Comparison of ENCODE assay signal across 9 cellular contexts in genomic region chr11:57514538-57515331, GRCh38. TPM values are rescaled to one million over a fixed set of nuclear protein-coding genes. Genes with fewer than 3 reads are reported as not detected.
DNase-seq lines count a peak whose midpoint lies in the region; ATAC-seq, FAIRE-seq and TF ChIP-seq lines count a peak whose summit lies in the region.
"Had no signal": no experiment of that assay in that cellular context is flagged by ENCODE, and none has a peak within 500 bp of the region (broad histone marks: within the 10 kb centered on the region; RNA-seq: fewer than 3 reads in every experiment).

No MANE protein-coding gene starts in this region.

- RAD21 ChIA-PET in GM12878 (lab: Charles Lee; ENCODE audit: unreplicated experiment): interaction anchor here (0.9 to 8.2 kb wide), 6 partner anchors 21 to 130 kb away, joined by 3 to 46 read pairs (median 5); no protein-coding TSS in a partner anchor

- in situ Hi-C loops in GM12878 (cut with MboI): no loop called here

- H3K4me1 Mint-ChIP-seq in CD14-positive monocyte (peaks cover 26% of the 10 kb centered on the region), immature natural killer cell (peaks cover 22 to 23% of the 10 kb centered on the region in 2 donors)

- H3K27me3 Mint-ChIP-seq in CD14-positive monocyte (ENCODE audit: low read depth in 3 of 3): peaks cover 1 to 13% (median 6%) of the 10 kb centered on the region in 3 donors
- H3K27me3 Mint-ChIP-seq in immature natural killer cell (ENCODE audit: low read depth in 3 of 3): peaks cover 0 to 9% (median 9%) of the 10 kb centered on the region in 3 donors

- no peaks in the 10 kb centered on the region for H3K4me1 ChIP-seq in GM12878 (ENCODE audit: control insufficient read depth, insufficient read depth, low read length)

- H3K9me3 ChIP-seq in GM12878 (replicated peaks; ENCODE audit: control insufficient read depth, insufficient read depth, low read length): no peaks in the 10 kb centered on the region

- TF ChIP-seq CTCF in CD14-positive monocyte (IDR thresholded peaks at IDR 0.05) (no peak), HL-60 (IDR thresholded peaks at IDR 0.05; ENCODE audit: insufficient read depth, low read length) (no peak), GM12878 (IDR thresholded peaks at IDR 0.05 in 2 of 3, conservative IDR thresholded peaks at IDR 0.05 in 1 of 3; ENCODE audit: control insufficient read depth in 2 of 3, extremely low read depth in 1 of 3, insufficient read depth in 1 of 3, low read depth in 3 of 3, low read length in 3 of 3) (no peak)

- TF ChIP-seq POLR2A in GM12878 (IDR thresholded peaks at IDR 0.05; ENCODE audit: low read depth, low read length): peak; percentile 53

- peaks cover 0 to 3% of the 10 kb centered on the region in 2 donors for H3K36me3 Mint-ChIP-seq in CD14-positive monocyte
- H3K36me3 Mint-ChIP-seq in immature natural killer cell: no peaks in the 10 kb centered on the region

- no peak for TF ChIP-seq RAD21 in GM12878 (IDR thresholded peaks at IDR 0.05; ENCODE audit: insufficient read depth, low read depth, low read length)

- no peaks in the 10 kb centered on the region for H4K20me1 ChIP-seq in GM12878 (ENCODE audit: control insufficient read depth, insufficient read depth)

- DNase-seq in CD14-positive monocyte (ENCODE audit: low spot score) (no peak), HL-60 (ENCODE audit: low read depth in 1 of 2, low spot score in 1 of 2) (peak; percentile 62 to 69), T follicular helper cell (ENCODE audit: low read depth) (peak; percentile 15), GM12878 (ENCODE audit: low read depth, low spot score) (no peak), immature natural killer cell (peak; percentile 49 to 60 (median 58)), NOMO-1 treated with DMSO at 0.1 percent for 48 hours (lab: John Stamatoyannopoulos, UW; ENCODE audit: unreplicated experiment) (no peak)
- DNase-seq in stimulated activated CD4-positive, alpha-beta T cell treated with anti-CD3 and anti-CD28 coated beads, Interleukin-15, amount 100 ng/mL, for 48 hours (ENCODE audit: low read depth in 2 of 2): peak; percentile 20 to 35

- H2AFZ ChIP-seq in GM12878 (ENCODE audit: control insufficient read depth, low read depth, low read length): peak overlapping the region; percentile 90

- SMC1A ChIA-PET in GM12878 (lab: Charles Lee; ENCODE audit: uncharacterized antibody, unreplicated experiment): interaction anchor here (0.9 to 5.4 kb wide), 4 partner anchors 13 to 37 kb away, joined by 3 to 47 read pairs (median 19); no protein-coding TSS in a partner anchor

- CTCF ChIA-PET in GM12878 (lab: Yijun Ruan, JAX): interaction anchor here (0.5 to 10.6 kb wide), 8 partner anchors 10 to 1990 kb away, joined by 3 to 158 read pairs (median 8); partner anchors contain the start of gene RTN4RL2

- H3K4me2 ChIP-seq in GM12878 (ENCODE audit: control insufficient read depth, insufficient read depth): peak overlapping the region; percentile 78

- H3K9me3 Mint-ChIP-seq in CD14-positive monocyte: peaks cover 0 to 3% (median 0%) of the 10 kb centered on the region in 7 donors
- H3K9me3 Mint-ChIP-seq in immature natural killer cell: no peaks in the 10 kb centered on the region

- under 1% methylated on average over 47 of the region's 57 CpGs for WGBS in GM12878 (ENCODE audit: insufficient coverage, insufficient replicate concordance, low lambda C conversion rate, missing lambda C conversion rate)

- peak overlapping the region; percentile 81 for H3K9ac ChIP-seq in GM12878 (ENCODE audit: control insufficient read depth, insufficient read depth, low read length)

- TF ChIP-seq EP300 in GM12878 (IDR thresholded peaks at IDR 0.05; ENCODE audit: borderline replicate concordance in 1 of 2, control insufficient read depth in 1 of 2, low read depth in 2 of 2, low read length in 2 of 2): no peak

- intact Hi-C loops in CD14-positive monocyte (cut with micrococcal nuclease) (loop anchor here in 1 of 2 donors (5.0 kb wide), 1 partner anchor 37 kb away; no protein-coding TSS in a partner anchor), GM12878 (cut with micrococcal nuclease; ENCODE audit: unreplicated experiment) (no loop called here)

- peak overlapping the region; percentile 99 for H3K4me3 Mint-ChIP-seq in CD14-positive monocyte
- H3K4me3 Mint-ChIP-seq in immature natural killer cell: peak overlapping the region; percentile 95 to 98 (median 97)

- FAIRE-seq in GM12878 (lab: Jason Lieb, UNC): no peak

- peak overlapping the region; percentile 91 for H3K27ac ChIP-seq in HL-60 (replicated peaks)
- peak overlapping the region; percentile 35 for H3K27ac ChIP-seq in GM12878 (ENCODE audit: control insufficient read depth, insufficient read depth)

- H3K36me3 ChIP-seq in GM12878 (ENCODE audit: control insufficient read depth in 2 of 2, insufficient read depth in 2 of 2, low read length in 1 of 2): no peaks in the 10 kb centered on the region

- peaks cover 11% of the 10 kb centered on the region for H3K79me2 ChIP-seq in GM12878 (ENCODE audit: control insufficient read depth, insufficient read depth, low read length)

- H3K4me3 ChIP-seq in HL-60 (replicated peaks; ENCODE audit: insufficient read depth, low read length): peak overlapping the region; percentile 90
- peak overlapping the region; percentile 90 for H3K4me3 ChIP-seq in GM12878

- peak; percentile 47 for ATAC-seq in GM19395 (IDR thresholded peaks at IDR 0.05; ENCODE audit: unreplicated experiment)
- peak; percentile 65 for ATAC-seq in GM12878

- H3K27me3 ChIP-seq in HL-60 (ENCODE audit: insufficient read depth, poor library complexity, severe bottlenecking) (no peaks in the 10 kb centered on the region), GM12878 (replicated peaks in 1 of 2; ENCODE audit: control insufficient read depth in 2 of 2, insufficient read depth in 2 of 2, low read length in 1 of 2) (no peaks in the 10 kb centered on the region)

- BruUV-seq in GM12878 (replicated peaks; lab: Mats Ljungman, UMichigan): no TSS peak

- H3K27ac Mint-ChIP-seq in CD14-positive monocyte: peak overlapping the region in 5 of 7 donors; percentile 46 to 81 (median 56)
- peak overlapping the region; percentile 61 to 91 (median 70) for H3K27ac Mint-ChIP-seq in immature natural killer cell

- POLR2A ChIA-PET in GM12878 (lab: Charles Lee): interaction anchor here (0.6 to 1.0 kb wide), 2 partner anchors 38 to 160 kb away, joined by 4 read pairs; no protein-coding TSS in a partner anchor

RNA-seq across cellular contexts. Expression of gene SLC43A1, which starts 0.8 kb away (rescaled TPM):
- polyA plus RNA-seq in CD14-positive monocyte: 1 to 10 TPM; 5.4 to 5.8 TPM
- total RNA-seq in GM12878 (2013; cell fraction: nucleolus; rRNA removed): 47.4 and 56.0 TPM in 2 replicates
- 16.9 and 20.3 TPM in 2 replicates for total RNA-seq in GM12878 (2014; rRNA removed)
- total RNA-seq in GM12878 (2014; rRNA removed; fragmentation: Illumina TruSeq; extraction: Trizol): 7.4 and 8.1 TPM in 2 replicates
- 16.1 and 16.4 TPM in 2 replicates for total RNA-seq in GM12878 (2021)
- polyA plus RNA-seq in GM12878 (2011; ENCODE audit: low read depth): 8.0 TPM
- 8.4 and 17.8 TPM in 2 replicates for polyA plus RNA-seq in GM12878 (2011; rRNA removed)
- 25.6 and 28.1 TPM in 2 replicates for polyA plus RNA-seq in GM12878 (2011; cell fraction: cytosol; rRNA removed)
- 48.3 and 51.6 TPM in 2 replicates for polyA plus RNA-seq in GM12878 (2011; cell fraction: nucleus; rRNA removed)
- 9.3 and 14.0 TPM in 2 replicates for polyA plus RNA-seq in GM12878 (2012)
- 9.8 and 11.9 TPM in 2 replicates for polyA plus RNA-seq in GM12878 (2014; fragmentation: Illumina TruSeq; extraction: Trizol)
- polyA plus RNA-seq in GM12878 (2014; fragmentation: Nextera tagmentation; extraction: Ambion mirVana): 1 to 10 TPM; 1.0 to 2.4 TPM
- 15.6 TPM in 2 replicates for polyA plus RNA-seq in GM12878 (2014; rRNA removed)
- 10 to 100 TPM; 12.0 to 13.3 TPM for polyA plus RNA-seq in GM12878 (2016; fragmentation: Nextera tagmentation; extraction: Ambion mirVana)
- 29.8 and 30.0 TPM in 2 replicates for polyA minus RNA-seq in GM12878 (2011; rRNA and poly(A)+ RNA removed)
- 13.1 and 16.8 TPM in 2 replicates for polyA minus RNA-seq in GM12878 (2011; cell fraction: cytosol; rRNA and poly(A)+ RNA removed)
- polyA minus RNA-seq in GM12878 (2011; cell fraction: nucleus; rRNA and poly(A)+ RNA removed): 16.2 and 27.0 TPM in 2 replicates
- polyA plus RNA-seq in immature natural killer cell: 10 to 100 TPM; 15.8 to 20.3 (median 17.5) TPM

RNA-seq across cellular contexts. Expression of gene TIMM10, which starts 15.8 kb away (rescaled TPM):
- 10 to 100 TPM; 58.3 to 62.1 TPM for polyA plus RNA-seq in CD14-positive monocyte
- total RNA-seq in GM12878 (2013; cell fraction: nucleolus; rRNA removed): 8.4 and 9.4 TPM in 2 replicates
- total RNA-seq in GM12878 (2014; rRNA removed): 178 and 187 TPM in 2 replicates
- 139 and 148 TPM in 2 replicates for total RNA-seq in GM12878 (2014; rRNA removed; fragmentation: Illumina TruSeq; extraction: Trizol)
- 192 and 195 TPM in 2 replicates for total RNA-seq in GM12878 (2021)
- 131 TPM for polyA plus RNA-seq in GM12878 (2011; ENCODE audit: low read depth)
- polyA plus RNA-seq in GM12878 (2011; rRNA removed): 161 and 208 TPM in 2 replicates
- 261 and 266 TPM in 2 replicates for polyA plus RNA-seq in GM12878 (2011; cell fraction: cytosol; rRNA removed)
- polyA plus RNA-seq in GM12878 (2011; cell fraction: nucleus; rRNA removed): 98.1 and 123 TPM in 2 replicates
- 97.2 and 107 TPM in 2 replicates for polyA plus RNA-seq in GM12878 (2012)
- polyA plus RNA-seq in GM12878 (2014; fragmentation: Illumina TruSeq; extraction: Trizol): 181 and 204 TPM in 2 replicates
- polyA plus RNA-seq in GM12878 (2014; fragmentation: Nextera tagmentation; extraction: Ambion mirVana): 100 to 1,000 TPM; 770 to 898 TPM
- 204 and 247 TPM in 2 replicates for polyA plus RNA-seq in GM12878 (2014; rRNA removed)
- 100 to 1,000 TPM; 272 to 362 TPM for polyA plus RNA-seq in GM12878 (2016; fragmentation: Nextera tagmentation; extraction: Ambion mirVana)
- polyA minus RNA-seq in GM12878 (2011; rRNA and poly(A)+ RNA removed): 66.3 and 94.2 TPM in 2 replicates
- polyA minus RNA-seq in GM12878 (2011; cell fraction: cytosol; rRNA and poly(A)+ RNA removed): 13.0 and 17.4 TPM in 2 replicates
- polyA minus RNA-seq in GM12878 (2011; cell fraction: nucleus; rRNA and poly(A)+ RNA removed): 16.0 and 28.5 TPM in 2 replicates
- 100 to 1,000 TPM in 1 of 3 donors, 10 to 100 TPM in 2; 52.9 to 101 (median 55.7) TPM for polyA plus RNA-seq in immature natural killer cell

RNA-seq across cellular contexts. Expression of gene SMTNL1, which starts 22.7 kb away (rescaled TPM):
- polyA plus RNA-seq in CD14-positive monocyte (not detected), GM12878 (2011; rRNA removed) (not detected in 2 replicates), GM12878 (2014; fragmentation: Illumina TruSeq; extraction: Trizol) (not detected in 2 replicates), GM12878 (2014; fragmentation: Nextera tagmentation; extraction: Ambion mirVana) (under 1 TPM in 1 of 2 experiments, not detected in 1; 0.06 TPM), GM12878 (2014; rRNA removed) (not detected in 2 replicates), GM12878 (2016; fragmentation: Nextera tagmentation; extraction: Ambion mirVana) (under 1 TPM; 0.10 to 0.17 TPM), immature natural killer cell (under 1 TPM in 2 of 3 donors, not detected in 1; 0.12 to 0.47 TPM)
- not detected in 2 replicates for total RNA-seq in GM12878 (2013; cell fraction: nucleolus; rRNA removed)
- total RNA-seq in GM12878 (2014; rRNA removed) (not detected in 2 replicates), GM12878 (2014; rRNA removed; fragmentation: Illumina TruSeq; extraction: Trizol) (not detected in 2 replicates), GM12878 (2021) (not detected in 2 replicates)
- 0.16 TPM for polyA plus RNA-seq in GM12878 (2011; ENCODE audit: low read depth)
- not detected in 2 replicates for polyA plus RNA-seq in GM12878 (2011; cell fraction: cytosol; rRNA removed)
- not detected in 2 replicates for polyA plus RNA-seq in GM12878 (2011; cell fraction: nucleus; rRNA removed)
- 0.26 and 0.29 TPM in 2 replicates for polyA plus RNA-seq in GM12878 (2012)
- not detected in 2 replicates for polyA minus RNA-seq in GM12878 (2011; rRNA and poly(A)+ RNA removed)
- polyA minus RNA-seq in GM12878 (2011; cell fraction: cytosol; rRNA and poly(A)+ RNA removed): not detected in 2 replicates
- not detected in 2 replicates for polyA minus RNA-seq in GM12878 (2011; cell fraction: nucleus; rRNA and poly(A)+ RNA removed)
- total RNA-seq: SK-MEL-5 had no signal

RNA-seq across cellular contexts. Expression of gene UBE2L6, which starts 52.7 kb away (rescaled TPM):
- polyA plus RNA-seq in CD14-positive monocyte: 100 to 1,000 TPM; 268 to 284 TPM
- 29.9 and 31.2 TPM in 2 replicates for total RNA-seq in GM12878 (2013; cell fraction: nucleolus; rRNA removed)
- total RNA-seq in GM12878 (2014; rRNA removed): 143 and 146 TPM in 2 replicates
- total RNA-seq in GM12878 (2014; rRNA removed; fragmentation: Illumina TruSeq; extraction: Trizol): 114 and 115 TPM in 2 replicates
- total RNA-seq in GM12878 (2021): 128 and 142 TPM in 2 replicates
- 107 TPM for polyA plus RNA-seq in GM12878 (2011; ENCODE audit: low read depth)
- polyA plus RNA-seq in GM12878 (2011; rRNA removed): 142 and 211 TPM in 2 replicates
- polyA plus RNA-seq in GM12878 (2011; cell fraction: cytosol; rRNA removed): 352 and 471 TPM in 2 replicates
- 157 and 180 TPM in 2 replicates for polyA plus RNA-seq in GM12878 (2011; cell fraction: nucleus; rRNA removed)
- 137 and 151 TPM in 2 replicates for polyA plus RNA-seq in GM12878 (2012)
- 166 and 179 TPM in 2 replicates for polyA plus RNA-seq in GM12878 (2014; fragmentation: Illumina TruSeq; extraction: Trizol)
- 100 to 1,000 TPM; 262 to 295 TPM for polyA plus RNA-seq in GM12878 (2014; fragmentation: Nextera tagmentation; extraction: Ambion mirVana)
- polyA plus RNA-seq in GM12878 (2014; rRNA removed): 161 and 177 TPM in 2 replicates
- polyA plus RNA-seq in GM12878 (2016; fragmentation: Nextera tagmentation; extraction: Ambion mirVana): 100 to 1,000 TPM; 156 to 170 TPM
- polyA minus RNA-seq in GM12878 (2011; rRNA and poly(A)+ RNA removed): 300 and 364 TPM in 2 replicates
- 55.1 and 68.1 TPM in 2 replicates for polyA minus RNA-seq in GM12878 (2011; cell fraction: cytosol; rRNA and poly(A)+ RNA removed)
- 35.7 and 40.4 TPM in 2 replicates for polyA minus RNA-seq in GM12878 (2011; cell fraction: nucleus; rRNA and poly(A)+ RNA removed)
- 100 to 1,000 TPM; 310 to 706 (median 354) TPM for polyA plus RNA-seq in immature natural killer cell

RNA-seq across cellular contexts. Expression of gene RTN4RL2, which starts 54.4 kb away (rescaled TPM):
- polyA plus RNA-seq in CD14-positive monocyte: under 1 TPM; 0.40 to 0.53 TPM
- not detected in 2 replicates for total RNA-seq in GM12878 (2013; cell fraction: nucleolus; rRNA removed)
- 0.33 and 0.34 TPM in 2 replicates for total RNA-seq in GM12878 (2014; rRNA removed)
- total RNA-seq in GM12878 (2014; rRNA removed; fragmentation: Illumina TruSeq; extraction: Trizol): not detected in 2 replicates
- total RNA-seq in GM12878 (2021): 1.0 and 1.1 TPM in 2 replicates
- not detected for polyA plus RNA-seq in GM12878 (2011; ENCODE audit: low read depth)
- not detected in 2 replicates for polyA plus RNA-seq in GM12878 (2011; rRNA removed)
- 0.03 and 0.09 TPM in 2 replicates for polyA plus RNA-seq in GM12878 (2011; cell fraction: cytosol; rRNA removed)
- 0.22 and 0.39 TPM in 2 replicates for polyA plus RNA-seq in GM12878 (2011; cell fraction: nucleus; rRNA removed)
- 0.08 and 0.11 TPM in 2 replicates for polyA plus RNA-seq in GM12878 (2012)
- polyA plus RNA-seq in GM12878 (2014; fragmentation: Illumina TruSeq; extraction: Trizol): not detected in 2 replicates
- under 1 TPM in 1 of 2 experiments, not detected in 1; 0.14 TPM for polyA plus RNA-seq in GM12878 (2014; fragmentation: Nextera tagmentation; extraction: Ambion mirVana)
- polyA plus RNA-seq in GM12878 (2014; rRNA removed): 0.58 and 0.88 TPM in 2 replicates
- under 1 TPM; 0.48 to 0.55 TPM for polyA plus RNA-seq in GM12878 (2016; fragmentation: Nextera tagmentation; extraction: Ambion mirVana)
- polyA minus RNA-seq in GM12878 (2011; rRNA and poly(A)+ RNA removed): not detected in 2 replicates
- not detected in 2 replicates for polyA minus RNA-seq in GM12878 (2011; cell fraction: cytosol; rRNA and poly(A)+ RNA removed)
- polyA minus RNA-seq in GM12878 (2011; cell fraction: nucleus; rRNA and poly(A)+ RNA removed): 0.36 and 0.38 TPM in 2 replicates
- under 1 TPM; 0.38 to 0.71 (median 0.68) TPM for polyA plus RNA-seq in immature natural killer cell

Comparison
In these comparisons a context has a peak if more than half of its experiments do, and no peak if none do; other contexts are left out.
1. DNase-seq: peak in HL-60 (2 of 2), T follicular helper cell (single experiment), immature natural killer cell (3 of 3) and stimulated activated CD4-positive, alpha-beta T cell treated with anti-CD3 and anti-CD28 coated beads, Interleukin-15, amount 100 ng/mL, for 48 hours (2 of 2); none in CD14-positive monocyte (single experiment), GM12878 (single experiment) and NOMO-1 treated with DMSO at 0.1 percent for 48 hours (single experiment).